In the genomic region with DNA sequence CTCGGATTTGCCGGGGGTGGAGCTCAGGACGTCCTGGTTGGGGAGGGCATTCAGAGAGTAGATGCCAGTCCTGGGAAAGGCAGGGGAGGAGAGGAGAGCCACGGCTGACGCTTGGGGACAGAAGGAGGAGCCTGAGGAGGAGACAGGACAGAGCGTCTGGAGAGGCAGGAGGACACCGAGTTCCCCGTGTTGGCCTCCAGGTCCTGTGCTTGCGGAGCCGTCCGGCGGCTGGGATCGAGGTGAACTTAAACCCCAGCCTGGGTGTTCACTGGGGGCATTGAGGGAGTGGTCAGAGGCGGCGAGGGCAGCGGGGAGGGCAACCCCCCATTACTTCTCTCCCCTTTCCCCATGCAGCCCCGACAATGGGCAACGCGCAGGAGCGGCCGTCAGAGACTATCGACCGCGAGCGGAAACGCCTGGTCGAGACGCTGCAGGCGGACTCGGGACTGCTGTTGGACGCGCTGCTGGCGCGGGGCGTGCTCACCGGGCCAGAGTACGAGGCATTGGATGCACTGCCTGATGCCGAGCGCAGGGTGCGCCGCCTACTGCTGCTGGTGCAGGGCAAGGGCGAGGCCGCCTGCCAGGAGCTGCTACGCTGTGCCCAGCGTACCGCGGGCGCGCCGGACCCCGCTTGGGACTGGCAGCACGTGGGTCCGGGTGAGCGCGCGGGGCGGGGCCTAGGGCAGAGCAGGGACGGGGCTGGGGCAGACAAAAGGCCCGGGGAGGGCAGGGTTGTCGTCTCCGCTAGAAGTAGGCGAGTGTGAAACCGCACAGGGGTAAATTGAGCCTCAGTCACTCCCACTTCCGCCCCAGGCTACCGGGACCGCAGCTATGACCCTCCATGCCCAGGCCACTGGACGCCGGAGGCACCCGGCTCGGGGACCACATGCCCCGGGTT, we compare ENCODE assay signal across 8 cellular contexts. TPM values are rescaled to one million over a fixed set of nuclear protein-coding genes. Genes with fewer than 3 reads are reported as not detected.
DNase-seq lines count a peak whose midpoint lies in the region; ATAC-seq and TF ChIP-seq lines count a peak whose summit lies in the region.

No MANE protein-coding gene starts in this region.

- H2AFZ ChIP-seq in parathyroid adenoma: peak overlapping the region; percentile 72

- DNase-seq in COLO668 (lab: John Stamatoyannopoulos, UW; ENCODE audit: unreplicated experiment): peak; percentile 92
- DNase-seq in Kasumi-1 (lab: John Stamatoyannopoulos, UW): peak; percentile 54 to 71
- DNase-seq in SK-N-DZ (ENCODE audit: low spot score): peak; percentile 80
- peak; percentile 84 to 96 for DNase-seq in ascending aorta (ENCODE audit: low spot score in 2 of 2)
- peak; percentile 82 to 87 for DNase-seq in heart right ventricle

- ATAC-seq in GM19438 (IDR thresholded peaks at IDR 0.05; ENCODE audit: low read depth, unreplicated experiment) (peak; percentile 46), heart right ventricle (peak; percentile 70 to 81 (median 75)), HG03039 (IDR thresholded peaks at IDR 0.05; ENCODE audit: unreplicated experiment) (no peak)

- H3K27ac ChIP-seq in ascending aorta (peak overlapping the region; percentile 93 to 95), heart right ventricle (peak overlapping the region; percentile 67 to 97 (median 88)), parathyroid adenoma (peak overlapping the region; percentile 88)

- H3K4me3 ChIP-seq in ascending aorta (peak overlapping the region; percentile 49 to 67), heart right ventricle (peak overlapping the region; percentile 19 to 58 (median 48)), parathyroid adenoma (ENCODE audit: low read depth, low read length) (peak overlapping the region; percentile 60)

- no peaks in the 10 kb centered on the region for H3K79me2 ChIP-seq in parathyroid adenoma

- H3K9me3 ChIP-seq in ascending aorta (no peaks in the 10 kb centered on the region), heart right ventricle (no peaks in the 10 kb centered on the region), parathyroid adenoma (ENCODE audit: control insufficient read depth, low read length) (no peaks in the 10 kb centered on the region)

- H3K4me1 ChIP-seq in ascending aorta (peaks cover 24 to 41% of the 10 kb centered on the region in 2 donors), heart right ventricle (peaks cover 12 to 72% (median 51%) of the 10 kb centered on the region in 9 donors), parathyroid adenoma (peaks cover 28% of the 10 kb centered on the region)

- peak overlapping the region; percentile 83 for H3K4me2 ChIP-seq in parathyroid adenoma (ENCODE audit: low read length)

- 1% methylated on average over 71 of the region's 71 CpGs for WGBS in heart right ventricle, 2 donors

- H3K9ac ChIP-seq in parathyroid adenoma: no peak overlapping the region

- TF ChIP-seq CTCF in ascending aorta (IDR thresholded peaks at IDR 0.05): peak; percentile 19 to 48 (median 34)
- peak in 5 of 9 donors; percentile 16 to 55 (median 49) for TF ChIP-seq CTCF in heart right ventricle (IDR thresholded peaks at IDR 0.05)
- peak; percentile 46 for TF ChIP-seq CTCF in parathyroid adenoma (IDR thresholded peaks at IDR 0.05)

- no peaks in the 10 kb centered on the region for H3K36me3 ChIP-seq in ascending aorta
- H3K36me3 ChIP-seq in heart right ventricle: peaks cover 0 to 17% (median 0%) of the 10 kb centered on the region in 9 donors
- no peaks in the 10 kb centered on the region for H3K36me3 ChIP-seq in parathyroid adenoma (ENCODE audit: control insufficient read depth, insufficient read depth, low read length)

- H3K27me3 ChIP-seq in ascending aorta (no peaks in the 10 kb centered on the region), heart right ventricle (peaks cover 0 to 36% (median 0%) of the 10 kb centered on the region in 7 donors), parathyroid adenoma (ENCODE audit: control insufficient read depth, insufficient read depth, low read length) (no peaks in the 10 kb centered on the region)

- intact Hi-C loops in ascending aorta (cut with DNase I): loop anchor here (1.0 kb wide), 2 partner anchors 9 to 15 kb away; a partner anchor contains a TSS
- intact Hi-C loops in heart right ventricle (cut with DNase I): no loop called here

RNA-seq across cellular contexts. Expression of a gene that starts 3.7 kb away (rescaled TPM):
- 25.8 and 26.0 TPM in 2 replicates for polyA plus RNA-seq in SK-N-DZ (2014; cell fraction: cytosol; rRNA removed)
- 45.7 and 50.1 TPM in 2 replicates for polyA plus RNA-seq in SK-N-DZ (2014; cell fraction: nucleus; rRNA removed)
- total RNA-seq in ascending aorta (87.6 TPM), heart right ventricle (10 to 100 TPM; 71.8 to 92.2 (median 79.9) TPM)
- polyA plus RNA-seq in heart right ventricle: 100 to 1,000 TPM; 115 to 132 TPM

RNA-seq across cellular contexts. Expression of a gene that starts 9.5 kb away (rescaled TPM):
- 25.4 and 28.6 TPM in 2 replicates for polyA plus RNA-seq in SK-N-DZ (2014; cell fraction: cytosol; rRNA removed)
- 838 and 851 TPM in 2 replicates for polyA plus RNA-seq in SK-N-DZ (2014; cell fraction: nucleus; rRNA removed)
- total RNA-seq in ascending aorta (64.9 TPM), heart right ventricle (10 to 100 TPM; 32.9 to 71.3 (median 38.6) TPM)
- polyA plus RNA-seq in heart right ventricle: 100 to 1,000 TPM in 1 of 2 donors, 1 to 10 TPM in 1; 9.1 to 199 TPM

RNA-seq across cellular contexts. Expression of a gene that starts 9.7 kb away (rescaled TPM):
- 63.5 and 79.1 TPM in 2 replicates for polyA plus RNA-seq in SK-N-DZ (2014; cell fraction: cytosol; rRNA removed)
- polyA plus RNA-seq in SK-N-DZ (2014; cell fraction: nucleus; rRNA removed): 425 and 497 TPM in 2 replicates
- 18.9 TPM for total RNA-seq in ascending aorta
- 10 to 100 TPM in 9 of 10 donors, 1 to 10 TPM in 1; 8.0 to 15.2 (median 12.1) TPM for total RNA-seq in heart right ventricle
- 10 to 100 TPM; 13.0 to 30.9 TPM for polyA plus RNA-seq in heart right ventricle

RNA-seq across cellular contexts. Expression of a gene that starts 14.3 kb away (rescaled TPM):
- 6.7 and 12.2 TPM in 2 replicates for polyA plus RNA-seq in SK-N-DZ (2014; cell fraction: cytosol; rRNA removed)
- polyA plus RNA-seq in SK-N-DZ (2014; cell fraction: nucleus; rRNA removed): 116 and 122 TPM in 2 replicates
- total RNA-seq in ascending aorta: 46.1 TPM
- total RNA-seq in heart right ventricle: 10 to 100 TPM in 1 of 10 donors, 1 to 10 TPM in 9; 3.9 to 10.5 (median 5.0) TPM
- polyA plus RNA-seq in heart right ventricle: 10 to 100 TPM in 1 of 2 donors, 1 to 10 TPM in 1; 8.6 to 17.3 TPM

RNA-seq across cellular contexts. Expression of a gene that starts 14.3 kb away (rescaled TPM):
- polyA plus RNA-seq in SK-N-DZ (2014; cell fraction: cytosol; rRNA removed): 7.3 and 7.7 TPM in 2 replicates
- polyA plus RNA-seq in SK-N-DZ (2014; cell fraction: nucleus; rRNA removed): 12.7 and 14.7 TPM in 2 replicates
- 27.7 TPM for total RNA-seq in ascending aorta
- total RNA-seq in heart right ventricle: 10 to 100 TPM in 1 of 10 donors, 1 to 10 TPM in 9; 4.8 to 12.4 (median 5.7) TPM
- 10 to 100 TPM in 1 of 2 donors, 1 to 10 TPM in 1; 9.7 to 17.9 TPM for polyA plus RNA-seq in heart right ventricle
